7 cellular contexts compared by ENCODE assay signal in the genomic region with DNA sequence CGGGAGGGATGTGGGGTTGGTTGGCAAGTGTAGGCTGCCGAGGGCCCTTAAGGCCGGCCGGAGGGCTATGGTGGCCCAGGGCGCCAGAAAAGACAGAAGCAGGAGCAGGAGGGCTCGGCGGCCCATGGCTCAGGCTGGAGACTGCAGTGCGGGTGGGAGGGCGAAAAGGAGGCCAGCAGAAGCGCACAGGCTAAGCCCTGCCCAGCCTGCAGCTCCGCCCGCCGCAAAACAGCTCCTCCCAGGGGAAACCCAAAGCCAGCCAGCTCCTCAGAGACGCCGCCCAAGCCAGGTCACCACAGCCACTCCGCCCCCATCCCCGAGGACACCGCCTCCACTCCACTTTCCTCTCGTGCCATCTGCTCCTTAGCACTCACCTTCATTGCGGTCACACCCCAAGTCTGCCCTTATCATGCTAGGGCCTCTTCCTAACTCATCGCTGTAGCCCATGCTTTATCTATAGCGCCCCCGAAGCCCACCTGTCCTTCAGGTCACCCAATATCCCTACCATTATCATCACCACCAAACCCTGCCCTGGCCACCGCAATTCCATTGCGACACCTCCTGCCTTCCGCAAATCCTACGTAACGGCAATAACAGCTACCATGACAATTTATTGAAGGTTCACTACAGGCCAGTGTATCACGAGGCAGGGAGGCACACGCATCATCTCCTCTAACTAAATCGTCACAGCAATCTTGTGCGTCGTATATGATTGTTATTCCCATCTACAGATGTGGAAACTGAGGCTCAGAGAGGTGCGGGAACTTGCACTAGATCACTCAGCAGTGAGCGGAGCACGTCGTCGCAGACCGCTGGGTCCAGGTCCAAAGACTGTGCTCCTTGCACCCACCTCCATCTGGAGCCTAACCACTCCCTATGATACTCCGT. TPM values are rescaled to one million over a fixed set of nuclear protein-coding genes. Genes with fewer than 3 reads are reported as not detected.
A peak's percentile ranks its signal among the peaks of the same experiment; 100 is the strongest.
DNase-seq lines count a peak whose midpoint lies in the region; ATAC-seq and TF ChIP-seq lines count a peak whose summit lies in the region.

A gene (minus strand): TSS at position 154 of the 888 bp plus-strand sequence. CDS start 28 bp downstream, at position 126.

- peaks cover 29% of the 10 kb centered on the region for H3K79me2 ChIP-seq in hepatocyte

- H2AFZ ChIP-seq in hepatocyte: peak within 1 kb of the TSS; percentile 95

- H3K27ac ChIP-seq in hepatocyte: peak within 1 kb of the TSS; percentile 89

- in situ Hi-C loops in astrocyte of the cerebellum (cut with HindIII; ENCODE audit: low sequenced_read_pairs): no loop called here

- under 1% methylated on average over 37 of the region's 40 CpGs for WGBS in hepatocyte (ENCODE audit: low lambda C conversion rate, missing lambda C conversion rate)

- peaks cover 8% of the 10 kb centered on the region for H3K4me1 ChIP-seq in hepatocyte (ENCODE audit: insufficient read depth)

- DNase-seq in NCI-H1930 (lab: John Stamatoyannopoulos, UW) (peak; percentile 71 to 86), T-helper 22 cell (ENCODE audit: low read depth) (peak; percentile 93), astrocyte of the cerebellum (ENCODE audit: low read depth) (peak; percentile 64), hepatocyte (ENCODE audit: low spot score) (peak; percentile 95), retina (peak; percentile 90)

- peak; percentile 67 for ATAC-seq in GM18499 (IDR thresholded peaks at IDR 0.05; ENCODE audit: insufficient read depth, unreplicated experiment)
- peak; percentile 82 for ATAC-seq in HG02943 (IDR thresholded peaks at IDR 0.05; ENCODE audit: low read depth, unreplicated experiment)

- no peaks in the 10 kb centered on the region for H3K36me3 ChIP-seq in hepatocyte (replicated peaks; ENCODE audit: insufficient read depth, low read depth)

- no peaks in the 10 kb centered on the region for H3K9me3 ChIP-seq in hepatocyte (ENCODE audit: low read depth)

- H3K4me2 ChIP-seq in hepatocyte: peak within 1 kb of the TSS; percentile 92

- H3K27me3 ChIP-seq in hepatocyte: no peaks in the 10 kb centered on the region

- H3K4me3 ChIP-seq in astrocyte of the cerebellum (ENCODE audit: low read depth, low read length) (peak within 1 kb of the TSS; percentile 85), hepatocyte (peak within 1 kb of the TSS; percentile 40)

- no peaks in the 10 kb centered on the region for H3K9me2 ChIP-seq in hepatocyte (replicated peaks; ENCODE audit: insufficient read depth)

- TF ChIP-seq CTCF in astrocyte of the cerebellum (IDR thresholded peaks at IDR 0.05; ENCODE audit: low read depth, low read length, missing control alignments): no peak
- TF ChIP-seq CTCF in hepatocyte (IDR thresholded peaks at IDR 0.05; ENCODE audit: poor library complexity): no peak

- no peaks in the 10 kb centered on the region for H4K20me1 ChIP-seq in hepatocyte (ENCODE audit: insufficient read depth, poor library complexity, severe bottlenecking)

RNA-seq across cellular contexts. Expression of the gene that starts here (rescaled TPM):
- total RNA-seq in hepatocyte: 46.8 and 49.0 TPM in 2 replicates
- 48.3 and 53.0 TPM in 2 replicates for polyA plus RNA-seq in hepatocyte

Comparison
In these comparisons a context has a peak if more than half of its experiments do, and no peak if none do; other contexts are left out.
1. Peak in every context shown above with its lines: DNase-seq, ATAC-seq, H3K4me3 ChIP-seq and H3K27ac ChIP-seq.